8 cellular contexts compared by ENCODE assay signal in genomic region chr11:123741159-123741951, GRCh38. TPM values are rescaled to one million over a fixed set of nuclear protein-coding genes. Genes with fewer than 3 reads are reported as not detected.
DNase-seq lines count a peak whose midpoint lies in the region; ATAC-seq and TF ChIP-seq lines count a peak whose summit lies in the region.

TSS of gene ZNF202 (minus strand) at chr11:123741660. CDS start at chr11:123730888, 10,772 bp downstream.

- no peaks in the 10 kb centered on the region for H3F3A ChIP-seq in DOHH2 (ENCODE audit: control insufficient read depth, insufficient read depth)

- intact Hi-C loops in Panc1 (cut with micrococcal nuclease; ENCODE audit: unreplicated experiment): no loop called here

- peaks cover 32% of the 10 kb centered on the region for H3K36me3 Mint-ChIP-seq in activated T-cell treated with anti-CD3 and anti-CD28 coated beads, Interleukin-2, amount 50 U/mL, for 4 hours (ENCODE audit: insufficient read depth)

- H3K27me3 Mint-ChIP-seq in activated T-cell treated with anti-CD3 and anti-CD28 coated beads, Interleukin-2, amount 50 U/mL, for 4 hours (ENCODE audit: low read depth): peaks cover 3% of the 10 kb centered on the region

- POLR2A ChIA-PET in Panc1 (lab: Charles Lee): interaction anchor here (0.7 kb wide), 1 partner anchor 1850 kb away, joined by 4 read pairs; no protein-coding TSS in a partner anchor

- H3K36me3 ChIP-seq in DOHH2 (ENCODE audit: control insufficient read depth, low read length) (peaks cover 45% of the 10 kb centered on the region), KMS-11 (ENCODE audit: insufficient read depth) (no peaks in the 10 kb centered on the region), Panc1 (ENCODE audit: control insufficient read depth, insufficient read depth, low read length) (peaks cover 11% of the 10 kb centered on the region), muscle layer of duodenum (ENCODE audit: control insufficient read depth in 1 of 2, insufficient read depth in 2 of 2, low read length in 2 of 2) (no peaks in the 10 kb centered on the region)

- H3K4me1 ChIP-seq in DOHH2 (ENCODE audit: control insufficient read depth, low read length) (peaks cover 26% of the 10 kb centered on the region), KMS-11 (ENCODE audit: low read depth, poor library complexity, severe bottlenecking) (peaks cover 16% of the 10 kb centered on the region), Panc1 (ENCODE audit: control insufficient read depth, insufficient read depth, low read length) (0 out of 2 replicates have a peak, but pooled peaks cover 9% of the 10 kb centered on the region), muscle layer of duodenum (ENCODE audit: control insufficient read depth in 1 of 2, insufficient read depth in 2 of 2, low read length in 2 of 2) (peaks cover 7 to 22% of the 10 kb centered on the region in 2 donors)

- H3K27ac ChIP-seq in DOHH2 (ENCODE audit: low read depth, low read length) (peak within 1 kb of the TSS; percentile 61), KMS-11 (peak within 1 kb of the TSS; percentile 44), Panc1 (ENCODE audit: low read length) (peak within 1 kb of the TSS; percentile 73), muscle layer of duodenum (ENCODE audit: low read length) (peak within 1 kb of the TSS; percentile 45)

- peaks cover 34% of the 10 kb centered on the region for H3K4me1 Mint-ChIP-seq in activated T-cell treated with anti-CD3 and anti-CD28 coated beads, Interleukin-2, amount 50 U/mL, for 4 hours (ENCODE audit: low read depth)

- no peaks in the 10 kb centered on the region for H3K9me2 ChIP-seq in DOHH2 (replicated peaks; ENCODE audit: control insufficient read depth, low read length)

- H3K79me2 ChIP-seq in DOHH2 (ENCODE audit: control insufficient read depth, low read length) (peaks cover 53% of the 10 kb centered on the region), KMS-11 (ENCODE audit: insufficient read depth, low read depth) (peaks cover 30% of the 10 kb centered on the region; the same call in 1 of the 2 replicates)

- peak within 1 kb of the TSS; percentile 74 for H2AFZ ChIP-seq in KMS-11 (ENCODE audit: low read depth)

- in situ Hi-C loops in Panc1 (cut with HindIII; ENCODE audit: low pct_unique_long_range_greater_than_20kb, low sequenced_read_pairs): no loop called here

- peak; percentile 99 for ATAC-seq in GM21786 (IDR thresholded peaks at IDR 0.05; ENCODE audit: unreplicated experiment)
- peak; percentile 99 for ATAC-seq in Panc1
- ATAC-seq in activated T-cell treated with anti-CD3 and anti-CD28 coated beads, Interleukin-2, amount 50 U/mL, for 4 hours: peak; percentile 97 to 98
- peak; percentile 98 for ATAC-seq in esophagus mucosa

- H3K4me2 ChIP-seq in DOHH2 (ENCODE audit: low read length) (peak within 1 kb of the TSS; percentile 90), KMS-11 (peak within 1 kb of the TSS; percentile 82)

- no TSS peak for BruUV-seq in Panc1 (replicated peaks; lab: Mats Ljungman, UMichigan)

- H3K9me3 ChIP-seq in DOHH2 (ENCODE audit: control insufficient read depth, insufficient read depth, low read length) (no peaks in the 10 kb centered on the region), Panc1 (ENCODE audit: control insufficient read depth, insufficient read depth, low read depth, low read length) (peaks cover 23% of the 10 kb centered on the region; the same call in 1 of the 2 replicates), muscle layer of duodenum (ENCODE audit: control insufficient read depth in 1 of 2, low read length in 2 of 2) (no peaks in the 10 kb centered on the region)

- DNase-seq in Panc1 (ENCODE audit: low read depth, low spot score): peak; percentile 35
- peak; percentile 89 for DNase-seq in activated T-cell treated with anti-CD3 and anti-CD28 coated beads, Interleukin-2, amount 50 U/mL, for 4 hours
- peak; percentile 75 for DNase-seq in stimulated activated CD8-positive, alpha-beta memory T cell treated with anti-CD3 and anti-CD28 coated beads, Interleukin-7, amount 100 ng/mL, for 24 hours (ENCODE audit: low read depth)

- H3K4me3 ChIP-seq in DOHH2 (ENCODE audit: low read length) (peak within 1 kb of the TSS; percentile 89), KMS-11 (IDR thresholded peaks at IDR 0.05; ENCODE audit: insufficient read depth, low read depth, low read length) (no peak within 1 kb of the TSS), Panc1 (ENCODE audit: low read depth in 2 of 2, low read length in 2 of 2) (peak within 1 kb of the TSS; percentile 91 to 92), muscle layer of duodenum (ENCODE audit: low read depth in 1 of 2, low read length in 2 of 2) (peak within 1 kb of the TSS; percentile 88 to 98)

- no peaks in the 10 kb centered on the region for H3K9me3 Mint-ChIP-seq in activated T-cell treated with anti-CD3 and anti-CD28 coated beads, Interleukin-2, amount 50 U/mL, for 4 hours

- no peaks in the 10 kb centered on the region for H4K20me1 ChIP-seq in DOHH2 (ENCODE audit: control insufficient read depth, insufficient read depth, low read depth, low read length)
- H4K20me1 ChIP-seq in KMS-11 (ENCODE audit: insufficient read depth): no peaks in the 10 kb centered on the region

- H3K27me3 ChIP-seq in DOHH2 (ENCODE audit: control insufficient read depth, low read length) (no peaks in the 10 kb centered on the region), KMS-11 (ENCODE audit: insufficient read depth, low read depth) (no peaks in the 10 kb centered on the region), Panc1 (ENCODE audit: control insufficient read depth, insufficient read depth, low read length) (peaks cover 4% of the 10 kb centered on the region; the same call in 1 of the 2 replicates), muscle layer of duodenum (ENCODE audit: low read depth, low read length) (no peaks in the 10 kb centered on the region)

- H3K9ac ChIP-seq in KMS-11: peak within 1 kb of the TSS; percentile 80

- TF ChIP-seq CTCF in DOHH2 (IDR thresholded peaks at IDR 0.05; ENCODE audit: low read depth, low read length, poor library complexity, severe bottlenecking) (peak; percentile 8), KMS-11 (conservative IDR thresholded peaks at IDR 0.05; ENCODE audit: low read depth, low read length) (no peak), Panc1 (IDR thresholded peaks at IDR 0.05) (no peak)

- CTCF ChIA-PET in Panc1 (lab: Charles Lee): no interaction called here

- H3K4me3 Mint-ChIP-seq in activated T-cell treated with anti-CD3 and anti-CD28 coated beads, Interleukin-2, amount 50 U/mL, for 4 hours: peak within 1 kb of the TSS; percentile 92

RNA-seq across cellular contexts. Expression of gene ZNF202, which starts in this region (rescaled TPM):
- total RNA-seq in Panc1 (2021; ENCODE audit: unreplicated experiment): 24.5 TPM
- polyA plus RNA-seq in Panc1 (2012; ENCODE audit: insufficient read length): 16.9 TPM
- 10 to 100 TPM; 19.9 to 20.6 (median 20.3) TPM for total RNA-seq in activated T-cell treated with anti-CD3 and anti-CD28 coated beads, Interleukin-2, amount 50 U/mL, for 4 hours
- 4.9 TPM for total RNA-seq in esophagus mucosa

Comparison
In these comparisons a context has a peak if more than half of its experiments do, and no peak if none do; other contexts are left out.
1. DNase-seq: peak in every context shown above with its lines; median percentile 89 in activated T-cell treated with anti-CD3 and anti-CD28 coated beads, Interleukin-2, amount 50 U/mL, for 4 hours; 75 in stimulated activated CD8-positive, alpha-beta memory T cell treated with anti-CD3 and anti-CD28 coated beads, Interleukin-7, amount 100 ng/mL, for 24 hours; 35 in Panc1.